Comparison of ENCODE assay signal across 12 cellular contexts in the genomic region with DNA sequence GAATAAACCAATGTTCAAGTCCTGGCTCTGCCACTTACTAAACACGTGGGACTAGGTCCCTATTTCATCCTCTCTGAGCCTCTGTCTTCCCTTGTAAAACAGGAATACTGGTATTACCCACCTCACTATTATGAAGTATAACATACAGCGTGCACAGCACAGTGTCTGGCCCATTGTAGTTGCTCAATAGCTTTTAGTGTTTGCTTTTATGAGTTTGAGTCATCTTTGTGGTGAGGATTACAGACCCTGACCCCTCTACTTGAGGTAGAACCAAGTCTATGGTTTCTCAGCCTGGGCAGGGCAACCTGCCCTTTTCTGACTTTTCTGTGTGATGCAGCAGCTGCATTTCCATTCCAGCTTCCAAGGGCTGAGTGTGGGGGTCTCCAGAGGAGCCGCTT. TPM values are rescaled to one million over a fixed set of nuclear protein-coding genes. Genes with fewer than 3 reads are reported as not detected.
DNase-seq lines count a peak whose midpoint lies in the region; ATAC-seq and TF ChIP-seq lines count a peak whose summit lies in the region.
"Had no signal": no experiment of that assay in that cellular context is flagged by ENCODE, and none has a peak within 500 bp of the region (broad histone marks: within the 10 kb centered on the region; RNA-seq: fewer than 3 reads in every experiment).

No MANE protein-coding gene starts in this region.

- peaks cover 0 to 7% of the 10 kb centered on the region in 2 donors for H3K27me3 Mint-ChIP-seq in natural killer cell treated with Interleukin-12 subunit alpha and Interleukin-12 subunit beta and Interleukin-15 and Interleukin-18, amount 100 ng/mL, for 72 hours
- peaks cover 23 to 51% of the 10 kb centered on the region in 2 donors for H3K27me3 Mint-ChIP-seq in natural killer cell (ENCODE audit: low read depth in 2 of 2)

- CTCF ChIA-PET in SK-N-SH (lab: Yijun Ruan, JAX), result interaction anchor here (1.0 kb wide), 1 partner anchor 181 kb away, joined by 4 read pairs; no protein-coding TSS in a partner anchor

- H2AFZ ChIP-seq in SK-N-SH (ENCODE audit: low read depth), result no peak overlapping the region

- no peak for TF ChIP-seq POLR2A in gastrocnemius medialis (IDR thresholded peaks at IDR 0.05)

- 33% methylated on average over 3 of the region's 3 CpGs for WGBS in SK-N-SH (ENCODE audit: low lambda C conversion rate)

- H3K4me1 ChIP-seq in right atrium auricular region (no peaks in the 10 kb centered on the region), SK-N-SH (ENCODE audit: control insufficient read depth in 1 of 2, insufficient read depth in 2 of 2, low read depth in 1 of 2, low read length in 1 of 2) (no peaks in the 10 kb centered on the region), gastrocnemius medialis (no peaks in the 10 kb centered on the region)

- no peaks in the 10 kb centered on the region for H3K79me2 ChIP-seq in SK-N-SH (ENCODE audit: insufficient read depth)

- intact Hi-C loops in natural killer cell (cut with micrococcal nuclease), result no loop called here
- intact Hi-C loops in gastrocnemius medialis (cut with DNase I; ENCODE audit: low total_unique reads), result no loop called here

- H3K9me3 ChIP-seq in right atrium auricular region (no peaks in the 10 kb centered on the region), SK-N-SH (no peaks in the 10 kb centered on the region), gastrocnemius medialis (no peaks in the 10 kb centered on the region)
- H3K9me3 ChIP-seq: BLaER1 had no signal

- H3K36me3 Mint-ChIP-seq in natural killer cell treated with Interleukin-12 subunit alpha and Interleukin-12 subunit beta and Interleukin-15 and Interleukin-18, amount 100 ng/mL, for 72 hours, result no peaks in the 10 kb centered on the region
- H3K36me3 Mint-ChIP-seq in natural killer cell, result no peaks in the 10 kb centered on the region

- ATAC-seq in natural killer cell treated with Interleukin-12 subunit alpha and Interleukin-12 subunit beta and Interleukin-15 and Interleukin-18, amount 100 ng/mL, for 72 hours, result peak; percentile 84 to 88
- ATAC-seq in natural killer cell, result no peak
- no peak for ATAC-seq in gastrocnemius medialis
- ATAC-seq in HG02973 (IDR thresholded peaks at IDR 0.05; ENCODE audit: unreplicated experiment), result no peak

- no peaks in the 10 kb centered on the region for H3K9me2 ChIP-seq in SK-N-SH

- H3K4me3 Mint-ChIP-seq in natural killer cell treated with Interleukin-12 subunit alpha and Interleukin-12 subunit beta and Interleukin-15 and Interleukin-18, amount 100 ng/mL, for 72 hours, result peak overlapping the region; percentile 20
- H3K4me3 Mint-ChIP-seq in natural killer cell, result no peak overlapping the region

- TF ChIP-seq CTCF in natural killer cell (IDR thresholded peaks at IDR 0.05), result no peak
- no peak for TF ChIP-seq CTCF in fibroblast of pulmonary artery (IDR thresholded peaks at IDR 0.05; ENCODE audit: low read length, missing control alignments)
- no peak for TF ChIP-seq CTCF in right atrium auricular region (IDR thresholded peaks at IDR 0.05)
- TF ChIP-seq CTCF in SK-N-SH (IDR thresholded peaks at IDR 0.05), result no peak
- TF ChIP-seq CTCF in gastrocnemius medialis (IDR thresholded peaks at IDR 0.05 in 4 of 5, conservative IDR thresholded peaks at IDR 0.05 in 1 of 5), result no peak

- in situ Hi-C loops in gastrocnemius medialis (cut with MboI; ENCODE audit: low sequenced_read_pairs in 4 of 4), result no loop called here

- H3K4me3 ChIP-seq in fibroblast of pulmonary artery (replicated peaks; ENCODE audit: low read depth, low read length) (no peak overlapping the region), right atrium auricular region (no peak overlapping the region), SK-N-SH (ENCODE audit: low read depth in 2 of 2, low read length in 1 of 2) (no peak overlapping the region), gastrocnemius medialis (no peak overlapping the region)
- H3K4me3 ChIP-seq: BLaER1 had no signal

- TF ChIP-seq EP300 in SK-N-SH (IDR thresholded peaks at IDR 0.05; ENCODE audit: borderline replicate concordance in 1 of 2, low read depth in 1 of 2, low read length in 1 of 2), result no peak

- peak overlapping the region in 1 of 2 donors; percentile 79 for H3K27ac Mint-ChIP-seq in natural killer cell treated with Interleukin-12 subunit alpha and Interleukin-12 subunit beta and Interleukin-15 and Interleukin-18, amount 100 ng/mL, for 72 hours
- no peak overlapping the region for H3K27ac Mint-ChIP-seq in natural killer cell

- H3K4me1 Mint-ChIP-seq in natural killer cell treated with Interleukin-12 subunit alpha and Interleukin-12 subunit beta and Interleukin-15 and Interleukin-18, amount 100 ng/mL, for 72 hours (ENCODE audit: low read depth in 2 of 2), result peaks cover 27 to 29% of the 10 kb centered on the region in 2 donors
- peaks cover 5 to 6% of the 10 kb centered on the region in 2 donors for H3K4me1 Mint-ChIP-seq in natural killer cell

- H3K9me3 Mint-ChIP-seq in natural killer cell treated with Interleukin-12 subunit alpha and Interleukin-12 subunit beta and Interleukin-15 and Interleukin-18, amount 100 ng/mL, for 72 hours, result no peaks in the 10 kb centered on the region
- no peaks in the 10 kb centered on the region for H3K9me3 Mint-ChIP-seq in natural killer cell

- no peak overlapping the region for H3K4me2 ChIP-seq in SK-N-SH

- POLR2A ChIA-PET in SK-N-SH (lab: Yijun Ruan, JAX), result no interaction called here

- H3K9ac ChIP-seq in SK-N-SH, result no peak overlapping the region
- H3K9ac ChIP-seq: BLaER1 had no signal

- H3K27me3 ChIP-seq in right atrium auricular region, result no peaks in the 10 kb centered on the region
- H3K27me3 ChIP-seq in SK-N-SH (ENCODE audit: insufficient read depth), result no peaks in the 10 kb centered on the region; the same call in 1 of the 2 replicates
- no peaks in the 10 kb centered on the region for H3K27me3 ChIP-seq in gastrocnemius medialis
- H3K27me3 ChIP-seq: BLaER1 had no signal

- no peaks in the 10 kb centered on the region for H3K36me3 ChIP-seq in right atrium auricular region
- no peaks in the 10 kb centered on the region for H3K36me3 ChIP-seq in SK-N-SH (replicated peaks in 1 of 2; ENCODE audit: control insufficient read depth in 1 of 2, insufficient read depth in 2 of 2, low read length in 1 of 2)
- H3K36me3 ChIP-seq in gastrocnemius medialis, result no peaks in the 10 kb centered on the region
- H3K36me3 ChIP-seq: BLaER1 had no signal

- no peak for TF ChIP-seq RAD21 in SK-N-SH (IDR thresholded peaks at IDR 0.05; ENCODE audit: low read length)

- no peaks in the 10 kb centered on the region for H4K20me1 ChIP-seq in SK-N-SH (ENCODE audit: insufficient read depth)
- H4K20me1 ChIP-seq: BLaER1 had no signal

- H3K27ac ChIP-seq in right atrium auricular region (no peak overlapping the region), SK-N-SH (ENCODE audit: low read depth in 2 of 2, low read length in 1 of 2) (no peak overlapping the region), gastrocnemius medialis (no peak overlapping the region)
- H3K27ac ChIP-seq: BLaER1 had no signal

- no peak for DNase-seq in natural killer cell treated with Interleukin-12 subunit alpha and Interleukin-12 subunit beta and Interleukin-15 and Interleukin-18, amount 100 ng/mL, for 72 hours (ENCODE audit: low spot score)
- DNase-seq in natural killer cell (no peak), SIG-M5 (lab: John Stamatoyannopoulos, UW) (peak; percentile 17), fibroblast of pulmonary artery (ENCODE audit: low read depth) (peak; percentile 46), right atrium auricular region (ENCODE audit: low spot score) (no peak), SK-N-SH (no peak), gastrocnemius medialis (no peak)
- DNase-seq: amniotic stem cell; stimulated activated CD4-positive, alpha-beta T cell treated with anti-CD3 and anti-CD28 coated beads, Interleukin-1b, Interleukin-23, amount 100 ng/mL, for 48 hours; T-helper 9 cell had no signal

- H3F3A ChIP-seq in SK-N-SH (replicated peaks; ENCODE audit: insufficient read depth), result no peaks in the 10 kb centered on the region

TF ChIP-seq in SK-N-SH, 30 proteins besides CTCF, POLR2A, EP300 and RAD21 (continues in another document):
- TF ChIP-seq FOXM1 (IDR thresholded peaks at IDR 0.05; ENCODE audit: low read depth) (no peak), RFX5 (IDR thresholded peaks at IDR 0.05; ENCODE audit: low read length) (no peak), RXRA (IDR thresholded peaks at IDR 0.05; ENCODE audit: borderline replicate concordance, low read depth) (no peak)
- TF ChIP-seq, protein P1, sequence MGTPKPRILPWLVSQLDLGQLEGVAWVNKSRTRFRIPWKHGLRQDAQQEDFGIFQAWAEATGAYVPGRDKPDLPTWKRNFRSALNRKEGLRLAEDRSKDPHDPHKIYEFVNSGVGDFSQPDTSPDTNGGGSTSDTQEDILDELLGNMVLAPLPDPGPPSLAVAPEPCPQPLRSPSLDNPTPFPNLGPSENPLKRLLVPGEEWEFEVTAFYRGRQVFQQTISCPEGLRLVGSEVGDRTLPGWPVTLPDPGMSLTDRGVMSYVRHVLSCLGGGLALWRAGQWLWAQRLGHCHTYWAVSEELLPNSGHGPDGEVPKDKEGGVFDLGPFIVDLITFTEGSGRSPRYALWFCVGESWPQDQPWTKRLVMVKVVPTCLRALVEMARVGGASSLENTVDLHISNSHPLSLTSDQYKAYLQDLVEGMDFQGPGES (IDR thresholded peaks at IDR 0.05; ENCODE audit: low read depth, low read length), result no peak

RNA-seq across cellular contexts. Expression of a gene that starts 16.5 kb away (rescaled TPM):
- 100 to 1,000 TPM; 172 to 533 TPM for total RNA-seq in natural killer cell treated with Interleukin-12 subunit alpha and Interleukin-12 subunit beta and Interleukin-15 and Interleukin-18, amount 100 ng/mL, for 72 hours
- total RNA-seq in natural killer cell (100 to 1,000 TPM; 128 to 367 (median 303) TPM), right atrium auricular region (1 to 10 TPM; 1.3 to 6.8 TPM), gastrocnemius medialis (1 to 10 TPM in 2 of 4 donors, under 1 TPM in 2; 0.46 to 3.2 (median 1.2) TPM)
- polyA plus RNA-seq in SK-N-SH (2012; rRNA removed), result 0.29 and 0.46 TPM in 2 replicates
- 0.24 and 0.26 TPM in 2 replicates for polyA plus RNA-seq in SK-N-SH (2012; cell fraction: cytosol; rRNA removed)
- 1.0 and 2.1 TPM in 2 replicates for polyA plus RNA-seq in SK-N-SH (2012; cell fraction: nucleus; rRNA removed)

RNA-seq across cellular contexts. Expression of a gene that starts 23.4 kb away (rescaled TPM):
- 10 to 100 TPM; 49.1 to 54.8 TPM for total RNA-seq in natural killer cell treated with Interleukin-12 subunit alpha and Interleukin-12 subunit beta and Interleukin-15 and Interleukin-18, amount 100 ng/mL, for 72 hours
- 10 to 100 TPM; 64.6 to 79.1 (median 74.0) TPM for total RNA-seq in natural killer cell
- 10 to 100 TPM; 26.3 to 32.8 TPM for total RNA-seq in right atrium auricular region
- 44.2 and 48.2 TPM in 2 replicates for polyA plus RNA-seq in SK-N-SH (2012; rRNA removed)
- 33.6 and 40.0 TPM in 2 replicates for polyA plus RNA-seq in SK-N-SH (2012; cell fraction: cytosol; rRNA removed)
- polyA plus RNA-seq in SK-N-SH (2012; cell fraction: nucleus; rRNA removed), result 50.2 and 59.4 TPM in 2 replicates
- 10 to 100 TPM; 51.8 to 68.6 (median 57.7) TPM for total RNA-seq in gastrocnemius medialis

Comparison
In these comparisons a context has a peak if more than half of its experiments do, and no peak if none do; other contexts are left out.
1. ATAC-seq: peak in natural killer cell treated with Interleukin-12 subunit alpha and Interleukin-12 subunit beta and Interleukin-15 and Interleukin-18, amount 100 ng/mL, for 72 hours (2 of 2); none in natural killer cell (0 of 3), gastrocnemius medialis (0 of 2) and HG02973 (single experiment).
2. DNase-seq: peak in SIG-M5 (single experiment) and fibroblast of pulmonary artery (single experiment); none in natural killer cell treated with Interleukin-12 subunit alpha and Interleukin-12 subunit beta and Interleukin-15 and Interleukin-18, amount 100 ng/mL, for 72 hours (single experiment), natural killer cell (single experiment), right atrium auricular region (single experiment), SK-N-SH (single experiment) and gastrocnemius medialis (0 of 2).
3. RNA of a gene that starts 16.5 kb away (total RNA-seq): 172 to 533 TPM in natural killer cell treated with Interleukin-12 subunit alpha and Interleukin-12 subunit beta and Interleukin-15 and Interleukin-18, amount 100 ng/mL, for 72 hours and 128 to 367 TPM in natural killer cell; 1.3 to 6.8 TPM in right atrium auricular region and 0.46 to 3.2 TPM in gastrocnemius medialis; every median in the first group is over 10 times any median in the second.